Comparison of ENCODE assay signal across 20 cellular contexts in the genomic region with DNA sequence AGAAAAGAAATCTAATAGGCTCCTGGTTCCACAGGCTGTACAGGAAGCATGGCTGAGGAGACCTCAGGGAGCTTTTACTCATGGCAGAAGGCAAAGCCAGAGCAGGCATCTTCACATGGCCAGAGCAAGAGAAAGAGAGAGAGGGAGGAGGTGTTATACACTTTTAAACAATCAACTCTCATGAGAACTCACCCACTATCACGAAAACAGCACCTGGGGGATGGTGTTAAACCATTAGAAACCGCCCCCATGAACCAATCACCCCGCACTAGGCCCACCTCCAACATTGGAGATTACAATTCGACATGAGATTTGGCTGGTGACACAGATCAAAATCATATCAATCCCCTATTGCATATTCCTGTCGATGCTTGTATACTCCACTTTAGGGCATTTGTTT.
DNase-seq lines count a peak whose midpoint lies in the region; ATAC-seq and FAIRE-seq lines count a peak whose summit lies in the region.
"Had no signal": no experiment of that assay in that cellular context is flagged by ENCODE, and none has a peak within 500 bp of the region (broad histone marks: within the 10 kb centered on the region; RNA-seq: fewer than 3 reads in every experiment).

No MANE protein-coding gene starts in this region.

- H3K36me3 Mint-ChIP-seq in activated naive CD4-positive, alpha-beta T cell treated with anti-CD3 and anti-CD28 coated beads, Interleukin-2, amount 10 ng/mL, durations not matched to agents 7 days and 5 days, result no peaks in the 10 kb centered on the region
- peaks cover 6% of the 10 kb centered on the region for H3K36me3 Mint-ChIP-seq in activated T-cell treated with anti-CD3 and anti-CD28 coated beads, Interleukin-2, amount 50 U/mL, for 4 hours (ENCODE audit: insufficient read depth)
- H3K36me3 Mint-ChIP-seq: CD14-positive monocyte had no signal

- no peak overlapping the region for H3K4me3 Mint-ChIP-seq in activated naive CD4-positive, alpha-beta T cell treated with anti-CD3 and anti-CD28 coated beads, Interleukin-2, amount 10 ng/mL, durations not matched to agents 7 days and 5 days
- peak overlapping the region; percentile 69 for H3K4me3 Mint-ChIP-seq in activated T-cell treated with anti-CD3 and anti-CD28 coated beads, Interleukin-2, amount 50 U/mL, for 4 hours
- H3K4me3 Mint-ChIP-seq: CD14-positive monocyte had no signal

- no peak for FAIRE-seq in urothelium cell line (lab: Jason Lieb, UNC)
- FAIRE-seq: K562, RCC 7860 had no signal

- peak; percentile 16 to 44 for ATAC-seq in activated T-cell treated with anti-CD3 and anti-CD28 coated beads, Interleukin-2, amount 50 U/mL, for 4 hours
- ATAC-seq: K562 had no signal

- no peaks in the 10 kb centered on the region for H3K27me3 Mint-ChIP-seq in activated naive CD4-positive, alpha-beta T cell treated with anti-CD3 and anti-CD28 coated beads, Interleukin-2, amount 10 ng/mL, durations not matched to agents 7 days and 5 days
- no peaks in the 10 kb centered on the region for H3K27me3 Mint-ChIP-seq in activated T-cell treated with anti-CD3 and anti-CD28 coated beads, Interleukin-2, amount 50 U/mL, for 4 hours (ENCODE audit: low read depth)

- H3K4me1 Mint-ChIP-seq in activated naive CD4-positive, alpha-beta T cell treated with anti-CD3 and anti-CD28 coated beads, Interleukin-2, amount 10 ng/mL, durations not matched to agents 7 days and 5 days, result peaks cover 12% of the 10 kb centered on the region
- H3K4me1 Mint-ChIP-seq in activated T-cell treated with anti-CD3 and anti-CD28 coated beads, Interleukin-2, amount 50 U/mL, for 4 hours (ENCODE audit: low read depth), result peaks cover 44% of the 10 kb centered on the region
- H3K4me1 Mint-ChIP-seq: CD14-positive monocyte had no signal

- no peaks in the 10 kb centered on the region for H3K9me3 Mint-ChIP-seq in activated naive CD4-positive, alpha-beta T cell treated with anti-CD3 and anti-CD28 coated beads, Interleukin-2, amount 10 ng/mL, durations not matched to agents 7 days and 5 days
- H3K9me3 Mint-ChIP-seq in activated T-cell treated with anti-CD3 and anti-CD28 coated beads, Interleukin-2, amount 50 U/mL, for 4 hours, result peaks cover 14% of the 10 kb centered on the region

- no peak overlapping the region for H3K27ac Mint-ChIP-seq in activated naive CD4-positive, alpha-beta T cell treated with anti-CD3 and anti-CD28 coated beads, Interleukin-2, amount 10 ng/mL, durations not matched to agents 7 days and 5 days
- H3K27ac Mint-ChIP-seq: CD14-positive monocyte had no signal

- DNase-seq in activated naive CD4-positive, alpha-beta T cell treated with Interleukin-2 at 50 U/mL for 16 hours, result peak; percentile 57
- no peak for DNase-seq in activated naive CD4-positive, alpha-beta T cell treated with anti-CD3 and anti-CD28 coated beads, Interleukin-2, amount 10 ng/mL, durations not matched to agents 7 days and 5 days
- no peak for DNase-seq in activated T-cell treated with anti-CD3 and anti-CD28 coated beads, Interleukin-2, amount 50 U/mL, for 4 hours
- peak; percentile 8 for DNase-seq in activated T-helper 9 cell treated with anti-CD3 and anti-CD28 coated beads, Interleukin-2, amount 50 U/mL, for 16 hours (ENCODE audit: low read depth)
- DNase-seq in stimulated activated CD8-positive, alpha-beta memory T cell treated with anti-CD3 and anti-CD28 coated beads, Interleukin-4, amount 100 ng/mL, for 24 hours (ENCODE audit: low read depth), result peak; percentile 16
- no peak for DNase-seq in GM19238 (ENCODE audit: insufficient read length, low spot score)
- DNase-seq in urothelium cell line (ENCODE audit: low spot score), result no peak
- DNase-seq: ACHN, AML-193, COR-L47, DMS153, MV-4-11, NCI-H1417 treated with DMSO at 0.1 percent for 48 hours, NCI-H1930, NCI-H2171, NCI-H446, NCI-H69 had no signal

- CTCF ChIA-PET in activated naive CD4-positive, alpha-beta T cell treated with anti-CD3 and anti-CD28 coated beads, Interleukin-2, amount 10 ng/mL, durations not matched to agents 7 days and 5 days (lab: Charles Lee), result interaction anchor here (1.1 kb wide), 1 partner anchor 40 kb away, joined by 3 read pairs; no protein-coding TSS in a partner anchor

Comparison
In these comparisons a context has a peak if more than half of its experiments do, and no peak if none do; other contexts are left out.
1. DNase-seq: peak in activated naive CD4-positive, alpha-beta T cell treated with Interleukin-2 at 50 U/mL for 16 hours (single experiment), activated T-helper 9 cell treated with anti-CD3 and anti-CD28 coated beads, Interleukin-2, amount 50 U/mL, for 16 hours (single experiment) and stimulated activated CD8-positive, alpha-beta memory T cell treated with anti-CD3 and anti-CD28 coated beads, Interleukin-4, amount 100 ng/mL, for 24 hours (single experiment); none in activated naive CD4-positive, alpha-beta T cell treated with anti-CD3 and anti-CD28 coated beads, Interleukin-2, amount 10 ng/mL, durations not matched to agents 7 days and 5 days (single experiment), activated T-cell treated with anti-CD3 and anti-CD28 coated beads, Interleukin-2, amount 50 U/mL, for 4 hours (single experiment), GM19238 (single experiment) and urothelium cell line (single experiment).